In genomic region chr13:65783383-65783782, GRCh38 we compare ENCODE assay signal across 23 cellular contexts.
"Had no signal": no experiment of that assay in that cellular context is flagged by ENCODE, and none has a peak within 500 bp of the region (broad histone marks: within the 10 kb centered on the region; RNA-seq: fewer than 3 reads in every experiment).

No MANE protein-coding gene starts in this region.

- H3K27ac ChIP-seq: dorsolateral prefrontal cortex, left lung, pancreas, sigmoid colon, testis, tibial artery, upper lobe of left lung, uterus had no signal

- H3K27ac Mint-ChIP-seq: naive thymus-derived CD8-positive, alpha-beta T cell; nephron progenitor cell had no signal

- H3K9me3 ChIP-seq: pancreas, sigmoid colon, testis, tibial artery, upper lobe of left lung, uterus had no signal

- H3K4me1 ChIP-seq: left lung, pancreas, sigmoid colon, testis, tibial artery, upper lobe of left lung, uterus had no signal

- H3K27me3 Mint-ChIP-seq: naive thymus-derived CD8-positive, alpha-beta T cell had no signal

- DNase-seq: cortex of kidney; dorsolateral prefrontal cortex; effector CD4-positive, alpha-beta T cell; head of caudate nucleus; left cardiac atrium; mammary epithelial cell; mesendoderm; midbrain; naive thymus-derived CD8-positive, alpha-beta T cell; nephron progenitor cell; occipital lobe; retina; stimulated activated CD4-positive, alpha-beta T cell treated with anti-CD3 and anti-CD28 coated beads, Interleukin-4, amount 100 ng/mL, for 4 hours; stimulated activated naive CD8-positive, alpha-beta T cell treated with anti-CD3 and anti-CD28 coated beads, Interleukin-15, Interleukin-2, amounts not matched to agents 100 U/mL and 50 U/mL, for 24 hours; substantia nigra; testis; uterus had no signal

- ATAC-seq: left cardiac atrium; left lung; naive thymus-derived CD8-positive, alpha-beta T cell; pancreas; stimulated activated naive CD8-positive, alpha-beta T cell treated with anti-CD3 and anti-CD28 coated beads, Interleukin-15, Interleukin-2, amounts not matched to agents 100 U/mL and 50 U/mL, for 24 hours had no signal

- H3K4me1 Mint-ChIP-seq: naive thymus-derived CD8-positive, alpha-beta T cell; nephron progenitor cell had no signal

- H3K36me3 ChIP-seq: left lung, pancreas, sigmoid colon, tibial artery, upper lobe of left lung, uterus had no signal

- H3K9me3 Mint-ChIP-seq: nephron progenitor cell had no signal

- FAIRE-seq: frontal cortex, pancreas had no signal

- H3K36me3 Mint-ChIP-seq: naive thymus-derived CD8-positive, alpha-beta T cell had no signal

- H3K4me3 Mint-ChIP-seq: naive thymus-derived CD8-positive, alpha-beta T cell; nephron progenitor cell had no signal

- H3K4me3 ChIP-seq: dorsolateral prefrontal cortex, left lung, pancreas, sigmoid colon, testis, tibial artery, upper lobe of left lung, uterus had no signal

- H3K27me3 ChIP-seq: dorsolateral prefrontal cortex, left lung, pancreas, sigmoid colon, testis, tibial artery, upper lobe of left lung, uterus had no signal
